ENCODE assay signal across 35 cellular contexts in the genomic region with DNA sequence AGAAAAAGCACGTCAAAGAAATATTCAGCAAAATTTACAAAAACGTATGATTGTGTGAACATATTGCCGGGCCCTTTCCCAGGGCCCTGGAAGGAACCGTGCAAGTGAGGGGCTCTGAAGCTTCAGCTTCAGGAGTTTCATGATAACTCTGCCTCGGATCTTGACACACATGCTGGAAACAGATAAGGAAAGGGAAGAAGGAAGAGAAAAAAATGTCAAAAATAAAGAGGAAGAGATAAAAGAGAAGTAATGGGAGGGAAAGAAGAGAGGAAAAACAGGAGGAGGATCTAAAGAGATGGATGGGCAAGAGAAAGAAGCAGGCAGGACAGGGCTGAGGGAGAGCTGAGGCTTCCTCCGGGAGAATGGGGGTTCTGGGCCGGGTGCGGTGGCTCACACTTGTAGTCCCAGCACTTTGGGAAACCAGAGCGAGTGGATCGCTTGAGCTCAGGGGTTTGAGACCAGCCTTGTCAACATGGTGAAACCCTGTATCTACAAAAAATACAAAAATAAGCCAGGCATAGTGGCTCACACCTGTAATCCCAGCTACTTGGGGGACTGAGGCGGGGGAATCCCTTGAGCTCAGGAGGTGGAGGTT. TPM values are rescaled to one million over a fixed set of nuclear protein-coding genes. Genes with fewer than 3 reads are reported as not detected.
"Had no signal": no experiment of that assay in that cellular context is flagged by ENCODE, and none has a peak within 500 bp of the region (broad histone marks: within the 10 kb centered on the region; RNA-seq: fewer than 3 reads in every experiment).

No MANE protein-coding gene starts in this region.

- H3K27ac ChIP-seq: brain microvascular endothelial cell, coronary artery, dorsolateral prefrontal cortex, heart right ventricle, left lung, lower lobe of right lung, right atrium auricular region, stomach, tibial artery, upper lobe of right lung, VCaP had no signal

- H3K4me3 ChIP-seq: coronary artery, dorsolateral prefrontal cortex, heart right ventricle, left lung, lower lobe of right lung, right atrium auricular region, smooth muscle cell, stomach, tibial artery, upper lobe of right lung had no signal

- H3K27ac Mint-ChIP-seq: naive thymus-derived CD8-positive, alpha-beta T cell; stimulated activated memory B cell treated with anti-CD40 and anti-IgM and Interleukin-4, amounts not matched to agents 10 μg/mL and 1 μg/mL and 100 μg/mL, for 72 hours had no signal

- H3K4me1 ChIP-seq: heart right ventricle, left lung, lower lobe of right lung, right atrium auricular region, tibial artery, upper lobe of right lung had no signal

- H3K9me3 ChIP-seq: heart right ventricle, left lung, lower lobe of right lung, right atrium auricular region, stomach, tibial artery, upper lobe of right lung had no signal

- H3K4me1 Mint-ChIP-seq: naive thymus-derived CD8-positive, alpha-beta T cell had no signal

- H3K9me3 Mint-ChIP-seq: naive thymus-derived CD8-positive, alpha-beta T cell; stimulated activated memory B cell treated with anti-CD40 and anti-IgM and Interleukin-4, amounts not matched to agents 10 μg/mL and 1 μg/mL and 100 μg/mL, for 72 hours had no signal

- DNase-seq: activated CD4-positive, alpha-beta T cell treated with anti-CD3 and anti-CD28 coated beads for 48 hours; activated CD4-positive, alpha-beta T cell treated with anti-CD3 and anti-CD28 coated beads, Interleukin-2, amount 50 U/mL, for 48 hours; activated CD8-positive, alpha-beta memory T cell treated with anti-CD3 and anti-CD28 coated beads, Interleukin-2, amount 50 U/mL, for 4 hours; activated gamma-delta T cell treated with Interleukin-2 at 50 U/mL for 16 hours; activated naive CD4-positive, alpha-beta T cell treated with anti-CD3 and anti-CD28 coated beads, Interleukin-2, amount 50 U/mL, for 16 hours; activated T-cell treated with anti-CD3 and anti-CD28 coated beads, Interleukin-2, amount 50 U/mL, for 1 hour; amniotic stem cell; brain microvascular endothelial cell; dorsolateral prefrontal cortex; effector memory CD4-positive, alpha-beta T cell; erythroblast; heart right ventricle; left lung; lower lobe of right lung; mesenchymal stem cell; naive thymus-derived CD8-positive, alpha-beta T cell; stimulated activated CD4-positive, alpha-beta T cell treated with anti-CD3 and anti-CD28 coated beads, Interleukin-1b, Interleukin-23, amount 100 ng/mL, for 48 hours; stimulated activated CD4-positive, alpha-beta T cell treated with anti-CD3 and anti-CD28 coated beads, Interleukin-4, amount 100 ng/mL, for 4 hours; stimulated activated CD8-positive, alpha-beta memory T cell treated with anti-CD3 and anti-CD28 coated beads, Interleukin-4, amount 100 ng/mL, for 48 hours; T-helper 2 cell; tibial artery; upper lobe of right lung had no signal

- H3K36me3 Mint-ChIP-seq: naive thymus-derived CD8-positive, alpha-beta T cell; stimulated activated memory B cell treated with anti-CD40 and anti-IgM and Interleukin-4, amounts not matched to agents 10 μg/mL and 1 μg/mL and 100 μg/mL, for 72 hours had no signal

- H3K4me3 Mint-ChIP-seq: stimulated activated memory B cell treated with anti-CD40 and anti-IgM and Interleukin-4, amounts not matched to agents 10 μg/mL and 1 μg/mL and 100 μg/mL, for 72 hours had no signal

- H3K4me2 ChIP-seq: smooth muscle cell had no signal

- H3K36me3 ChIP-seq: brain microvascular endothelial cell, heart right ventricle, left lung, lower lobe of right lung, right atrium auricular region, stomach, tibial artery, upper lobe of right lung had no signal

- H3K27me3 ChIP-seq: brain microvascular endothelial cell, foreskin keratinocyte, heart right ventricle, right atrium auricular region had no signal

RNA-seq across cellular contexts. Expression of a gene that starts 2.7 kb away (rescaled TPM):
- total RNA-seq: activated CD8-positive, alpha-beta memory T cell treated with anti-CD3 and anti-CD28 coated beads for 36 hours; astrocyte; cerebellum; dorsolateral prefrontal cortex; naive thymus-derived CD8-positive, alpha-beta T cell; omental fat pad; pulmonary artery endothelial cell; right atrium auricular region had no signal

RNA-seq across cellular contexts. Expression of a gene that starts 12.6 kb away (rescaled TPM):
- total RNA-seq: astrocyte, cardiac septum, cerebellum, foreskin keratinocyte, heart right ventricle, left lung, lower lobe of right lung, pulmonary artery endothelial cell, right atrium auricular region, smooth muscle cell, stomach, upper lobe of right lung had no signal
